22 cellular contexts compared by ENCODE assay signal in the genomic region with DNA sequence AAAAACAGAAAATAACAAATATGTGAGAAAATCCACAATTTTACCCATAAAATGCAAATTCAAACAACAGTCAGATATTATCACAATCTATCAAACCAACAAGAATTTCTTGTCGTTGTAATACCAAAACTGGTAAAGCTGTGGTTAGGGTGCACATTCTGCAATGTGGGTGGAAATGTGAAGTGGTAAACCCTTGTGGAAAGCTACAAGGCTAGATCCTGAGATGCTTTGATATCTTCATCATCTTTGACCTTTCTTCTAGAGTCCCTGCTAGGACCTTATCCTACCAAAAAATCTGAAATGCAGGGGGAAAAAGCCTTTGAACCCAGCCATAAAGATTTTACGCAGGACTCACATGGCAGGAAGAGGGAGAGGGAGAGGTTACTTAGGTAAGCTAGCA. TPM values are rescaled to one million over a fixed set of nuclear protein-coding genes. Genes with fewer than 3 reads are reported as not detected.
DNase-seq lines count a peak whose midpoint lies in the region; ATAC-seq and TF ChIP-seq lines count a peak whose summit lies in the region.
"Had no signal": no experiment of that assay in that cellular context is flagged by ENCODE, and none has a peak within 500 bp of the region (broad histone marks: within the 10 kb centered on the region; RNA-seq: fewer than 3 reads in every experiment).

No MANE protein-coding gene starts in this region.

- H3K27me3 Mint-ChIP-seq in T-helper 17 cell, result no peaks in the 10 kb centered on the region
- no peaks in the 10 kb centered on the region for H3K27me3 Mint-ChIP-seq in activated naive CD8-positive, alpha-beta T cell treated with anti-CD3 and anti-CD28 coated beads, Interleukin-2, amount 10 ng/mL, durations not matched to agents 7 days and 5 days
- H3K27me3 Mint-ChIP-seq: type B pancreatic cell had no signal

- H3K4me3 Mint-ChIP-seq in T-helper 17 cell, result no peak overlapping the region
- peak overlapping the region; percentile 49 for H3K4me3 Mint-ChIP-seq in activated naive CD8-positive, alpha-beta T cell treated with anti-CD3 and anti-CD28 coated beads, Interleukin-2, amount 10 ng/mL, durations not matched to agents 7 days and 5 days
- H3K4me3 Mint-ChIP-seq: mesothelial cell of epicardium, nephron, type B pancreatic cell, WTC11 had no signal

- H3K9me3 Mint-ChIP-seq in activated naive CD8-positive, alpha-beta T cell treated with anti-CD3 and anti-CD28 coated beads, Interleukin-2, amount 10 ng/mL, durations not matched to agents 7 days and 5 days, result peaks cover 6% of the 10 kb centered on the region
- H3K9me3 Mint-ChIP-seq: mesothelial cell of epicardium, nephron, type B pancreatic cell had no signal

- H3K4me1 Mint-ChIP-seq in T-helper 17 cell, result peaks cover 36% of the 10 kb centered on the region
- peaks cover 58% of the 10 kb centered on the region for H3K4me1 Mint-ChIP-seq in activated naive CD8-positive, alpha-beta T cell treated with anti-CD3 and anti-CD28 coated beads, Interleukin-2, amount 10 ng/mL, durations not matched to agents 7 days and 5 days
- H3K4me1 Mint-ChIP-seq: mesothelial cell of epicardium, nephron, WTC11 had no signal

- H3K4me1 ChIP-seq in left lung, result peaks cover 0 to 37% of the 10 kb centered on the region in 2 donors
- H3K4me1 ChIP-seq: HAP-1, parathyroid adenoma, right lobe of liver had no signal

- H3K27ac Mint-ChIP-seq in T-helper 17 cell, result peak overlapping the region; percentile 27
- peak overlapping the region; percentile 74 for H3K27ac Mint-ChIP-seq in activated naive CD8-positive, alpha-beta T cell treated with anti-CD3 and anti-CD28 coated beads, Interleukin-2, amount 10 ng/mL, durations not matched to agents 7 days and 5 days
- H3K27ac Mint-ChIP-seq: mesothelial cell of epicardium, nephron, type B pancreatic cell, WTC11 had no signal

- TF ChIP-seq CTCF in left lung (IDR thresholded peaks at IDR 0.05), result no peak

- H3K4me3 ChIP-seq in left lung, result no peak overlapping the region
- H3K4me3 ChIP-seq: HAP-1, right lobe of liver had no signal

- POLR2A ChIA-PET in activated naive CD8-positive, alpha-beta T cell treated with anti-CD3 and anti-CD28 coated beads, Interleukin-2, amount 10 ng/mL, durations not matched to agents 7 days and 5 days (lab: Charles Lee), result interaction anchor here (1.0 to 1.5 kb wide), 2 partner anchors 8 to 16 kb away, joined by 3 to 7 read pairs; no protein-coding TSS in a partner anchor

- no peaks in the 10 kb centered on the region for H3K27me3 ChIP-seq in left lung
- H3K27me3 ChIP-seq: right lobe of liver had no signal

- H3K27ac ChIP-seq in left lung, result peak overlapping the region in 1 of 2 donors; percentile 69
- H3K27ac ChIP-seq: parathyroid adenoma, right lobe of liver had no signal

- intact Hi-C loops in left colon (cut with DNase I, micrococcal nuclease) (no loop called here), left lung (cut with DNase I) (no loop called here)

- peaks cover 3% of the 10 kb centered on the region for H3K36me3 Mint-ChIP-seq in T-helper 17 cell (ENCODE audit: low read depth)
- H3K36me3 Mint-ChIP-seq in activated naive CD8-positive, alpha-beta T cell treated with anti-CD3 and anti-CD28 coated beads, Interleukin-2, amount 10 ng/mL, durations not matched to agents 7 days and 5 days, result peaks cover 15% of the 10 kb centered on the region
- H3K36me3 Mint-ChIP-seq: mesothelial cell of epicardium, type B pancreatic cell, WTC11 had no signal

- ATAC-seq in T-helper 17 cell, result peak; percentile 49
- ATAC-seq in activated naive CD8-positive, alpha-beta T cell treated with anti-CD3 and anti-CD28 coated beads, Interleukin-2, amount 10 ng/mL, durations not matched to agents 7 days and 5 days (ENCODE audit: low read depth), result peak; percentile 40
- ATAC-seq in GM19324 (IDR thresholded peaks at IDR 0.05; ENCODE audit: low FRiP score, unreplicated experiment), result no peak
- ATAC-seq in left colon, result no peak
- no peak for ATAC-seq in left lung
- ATAC-seq: Panc1, right lobe of liver, WTC11 had no signal

- no peaks in the 10 kb centered on the region for H3K36me3 ChIP-seq in left lung
- H3K36me3 ChIP-seq: HAP-1, right lobe of liver had no signal

- peak; percentile 41 for DNase-seq in stimulated activated CD4-positive, alpha-beta T cell treated with anti-CD3 and anti-CD28 coated beads, Interleukin-4, amount 100 ng/mL, for 24 hours
- no peak for DNase-seq in stimulated activated CD4-positive, alpha-beta T cell treated with anti-CD3 and anti-CD28 coated beads, Interleukin-2, amount 100 ng/mL, for 48 hours
- no peak for DNase-seq in T-helper 17 cell
- DNase-seq in activated naive CD8-positive, alpha-beta T cell treated with anti-CD3 and anti-CD28 coated beads, Interleukin-2, amount 10 ng/mL, durations not matched to agents 7 days and 5 days, result no peak
- DNase-seq in activated CD4-positive, CD25-positive, alpha-beta regulatory T cell (lab: John Stamatoyannopoulos, UW), result no peak
- DNase-seq in left colon, result no peak
- no peak for DNase-seq in left lung
- DNase-seq: activated CD8-positive, alpha-beta memory T cell treated with anti-CD3 and anti-CD28 coated beads, Interleukin-2, amount 50 U/mL, for 48 hours; COR-L47; cortex of kidney; KG1; NCI-H1048; NCI-H2029 treated with DMSO at 0.1 percent for 48 hours; right lobe of liver had no signal

- no peaks in the 10 kb centered on the region for H3K9me3 ChIP-seq in T-helper 17 cell (ENCODE audit: control insufficient read depth, low read length, poor library complexity, severe bottlenecking)
- no peaks in the 10 kb centered on the region for H3K9me3 ChIP-seq in left lung
- H3K9me3 ChIP-seq: HAP-1, right lobe of liver had no signal

RNA-seq across cellular contexts. Expression of a gene that starts 17.2 kb away (rescaled TPM):
- total RNA-seq in T-helper 17 cell, result 100 to 1,000 TPM in 1 of 2 donors, 10 to 100 TPM in 1; 87.3 to 115 TPM
- total RNA-seq in activated naive CD8-positive, alpha-beta T cell treated with anti-CD3 and anti-CD28 coated beads, Interleukin-2, amount 10 ng/mL, durations not matched to agents 7 days and 5 days, result 10 to 100 TPM; 60.8 to 67.6 TPM
- total RNA-seq in left colon, result 10 to 100 TPM; 34.5 to 36.2 TPM
- total RNA-seq in left lung, result 10 to 100 TPM; 25.0 to 29.4 TPM

Comparison
In these comparisons a context has a peak if more than half of its experiments do, and no peak if none do; other contexts are left out.
1. ATAC-seq: peak in T-helper 17 cell (single experiment) and activated naive CD8-positive, alpha-beta T cell treated with anti-CD3 and anti-CD28 coated beads, Interleukin-2, amount 10 ng/mL, durations not matched to agents 7 days and 5 days (single experiment); none in GM19324 (single experiment), left colon (single experiment) and left lung (single experiment).